In the genomic region with DNA sequence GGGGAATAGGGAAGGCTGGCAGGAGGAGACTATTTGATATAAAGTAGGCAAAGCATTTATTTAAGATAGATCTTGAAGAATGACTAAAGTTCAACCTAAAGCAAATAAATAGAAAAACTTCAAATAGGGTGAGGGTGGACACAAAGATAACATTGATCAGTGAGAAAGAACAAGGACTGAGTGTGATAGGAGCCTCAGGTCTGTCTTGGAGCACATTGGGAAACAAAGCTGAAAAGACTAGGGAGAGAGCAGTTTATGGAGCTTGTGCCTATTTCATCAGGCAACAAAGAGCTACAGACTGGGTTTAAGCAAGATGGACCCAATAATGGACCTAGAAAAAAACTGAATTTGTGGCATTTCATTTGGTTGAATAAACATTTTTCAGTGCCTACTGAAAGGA, we compare ENCODE assay signal across 32 cellular contexts.
A peak's percentile ranks its signal among the peaks of the same experiment; 100 is the strongest.
DNase-seq lines count a peak whose midpoint lies in the region; ATAC-seq, FAIRE-seq and TF ChIP-seq lines count a peak whose summit lies in the region.
"Had no signal": no experiment of that assay in that cellular context is flagged by ENCODE, and none has a peak within 500 bp of the region (broad histone marks: within the 10 kb centered on the region; RNA-seq: fewer than 3 reads in every experiment).

No MANE protein-coding gene starts in this region.

- H3K4me1 ChIP-seq in HepG2 (ENCODE audit: insufficient read depth, low read length) (peaks cover 66% of the 10 kb centered on the region), right lobe of liver (no peaks in the 10 kb centered on the region), neural progenitor cell (peaks cover 47% of the 10 kb centered on the region)
- H3K4me1 ChIP-seq: A549; BE2C; BLaER1; BLaER1 treated with 17β-estradiol and CSF1 and Interleukin-3, amounts not matched to agents 10 nM and 100 nM; Caco-2 had no signal

- H3K4me3 Mint-ChIP-seq in neural progenitor cell = no peak overlapping the region
- H3K4me3 Mint-ChIP-seq: B cell; CD14-positive monocyte; CD4-positive, alpha-beta memory T cell; CD4-positive, alpha-beta T cell; CD4-positive, CD25-positive, alpha-beta regulatory T cell; CD8-positive, alpha-beta memory T cell; CD8-positive, alpha-beta T cell had no signal

- no peak for TF ChIP-seq CTCF in HepG2 (CRISPR knock-in tag; IDR thresholded peaks at IDR 0.05)
- TF ChIP-seq CTCF in right lobe of liver (IDR thresholded peaks at IDR 0.05) = no peak
- no peak for TF ChIP-seq CTCF in neural progenitor cell (IDR thresholded peaks at IDR 0.05)

- H3K4me3 ChIP-seq in HepG2 (replicated peaks in 1 of 3; ENCODE audit: insufficient read depth in 1 of 3, low read depth in 2 of 3, low read length in 3 of 3) = no peak overlapping the region
- H3K4me3 ChIP-seq in right lobe of liver = no peak overlapping the region
- H3K4me3 ChIP-seq in neural progenitor cell = no peak overlapping the region
- H3K4me3 ChIP-seq: A549; BLaER1; BLaER1 treated with 17β-estradiol and CSF1 and Interleukin-3, amounts not matched to agents 10 nM and 100 nM had no signal

- H3K9me3 ChIP-seq in HepG2 (ENCODE audit: low read length) (no peaks in the 10 kb centered on the region), right lobe of liver (no peaks in the 10 kb centered on the region), neural progenitor cell (ENCODE audit: low read depth) (no peaks in the 10 kb centered on the region)
- H3K9me3 ChIP-seq: A549; BE2C; BLaER1; BLaER1 treated with 17β-estradiol and CSF1 and Interleukin-3, amounts not matched to agents 10 nM and 100 nM; Caco-2 had no signal

- peaks cover 14% of the 10 kb centered on the region for H3F3A ChIP-seq in neural progenitor cell (ENCODE audit: low read depth)

- intact Hi-C loops in HepG2 (cut with micrococcal nuclease; ENCODE audit: unreplicated experiment) (no loop called here), right lobe of liver (cut with DNase I) (no loop called here)

- H3K27me3 ChIP-seq in HepG2 (ENCODE audit: control insufficient read depth in 1 of 2, insufficient read depth in 2 of 2, low read length in 2 of 2) = no peaks in the 10 kb centered on the region
- H3K27me3 ChIP-seq in right lobe of liver = no peaks in the 10 kb centered on the region
- H3K27me3 ChIP-seq in neural progenitor cell = no peaks in the 10 kb centered on the region
- H3K27me3 ChIP-seq: BE2C had no signal

- H4K20me1 ChIP-seq in HepG2 (ENCODE audit: insufficient read depth, low read length) (no peaks in the 10 kb centered on the region), neural progenitor cell (ENCODE audit: low read depth) (no peaks in the 10 kb centered on the region)
- H4K20me1 ChIP-seq: BLaER1 treated with 17β-estradiol and CSF1 and Interleukin-3, amounts not matched to agents 10 nM and 100 nM had no signal

- CTCF ChIA-PET in HepG2 (lab: Yijun Ruan, JAX; ENCODE audit: low intra/inter-chr PET ratio, low total read pairs) = no interaction called here

- in situ Hi-C loops in HepG2 (cut with HindIII; ENCODE audit: extremely low pct_ligation_motif_present, low pct_unique_long_range_greater_than_20kb) = no loop called here

- H3K27ac ChIP-seq in HepG2 (ENCODE audit: extremely low read length, insufficient read depth, low read length) (peak overlapping the region; percentile 44), right lobe of liver (no peak overlapping the region), neural progenitor cell (no peak overlapping the region)
- H3K27ac ChIP-seq: 22Rv1; A549; BLaER1; BLaER1 treated with 17β-estradiol and CSF1 and Interleukin-3, amounts not matched to agents 10 nM and 100 nM; C4-2B had no signal

- H3K9ac ChIP-seq in HepG2 (ENCODE audit: insufficient read depth, low read depth, low read length) (no peak overlapping the region; the same call in 1 of the 2 replicates), neural progenitor cell (no peak overlapping the region)
- H3K9ac ChIP-seq: BLaER1; BLaER1 treated with 17β-estradiol and CSF1 and Interleukin-3, amounts not matched to agents 10 nM and 100 nM had no signal

- H3K36me3 Mint-ChIP-seq in neural progenitor cell = no peaks in the 10 kb centered on the region
- H3K36me3 Mint-ChIP-seq: CD14-positive monocyte; CD4-positive, alpha-beta memory T cell; CD4-positive, CD25-positive, alpha-beta regulatory T cell; CD8-positive, alpha-beta memory T cell; CD8-positive, alpha-beta T cell had no signal

- TF ChIP-seq EP300 in HepG2 (IDR thresholded peaks at IDR 0.05; ENCODE audit: low read depth in 2 of 2, low read length in 2 of 2) (peak in 1 of 2 experiments; percentile 58; a peak in 1 of 4 replicates), HepG2 (CRISPR knock-in tag; IDR thresholded peaks at IDR 0.05; ENCODE audit: borderline replicate concordance) (no peak)

- no peaks in the 10 kb centered on the region for H3K36me3 ChIP-seq in HepG2 (replicated peaks in 1 of 2; ENCODE audit: control insufficient read depth in 1 of 2, insufficient read depth in 2 of 2, low read length in 2 of 2)
- H3K36me3 ChIP-seq in right lobe of liver = no peaks in the 10 kb centered on the region
- H3K36me3 ChIP-seq in neural progenitor cell = no peaks in the 10 kb centered on the region
- H3K36me3 ChIP-seq: BE2C; BLaER1; BLaER1 treated with 17β-estradiol and CSF1 and Interleukin-3, amounts not matched to agents 10 nM and 100 nM had no signal

- no peak overlapping the region for H2AFZ ChIP-seq in HepG2 (ENCODE audit: low read length)
- H2AFZ ChIP-seq in neural progenitor cell (replicated peaks) = no peak overlapping the region

- peak overlapping the region; percentile 24 for H3K27ac Mint-ChIP-seq in neural progenitor cell
- H3K27ac Mint-ChIP-seq: B cell; CD14-positive monocyte; CD4-positive, alpha-beta memory T cell; CD4-positive, alpha-beta T cell; CD4-positive, CD25-positive, alpha-beta regulatory T cell; CD8-positive, alpha-beta memory T cell; CD8-positive, alpha-beta T cell had no signal

- H3K79me2 ChIP-seq in HepG2 (ENCODE audit: insufficient read depth, low read length) (no peaks in the 10 kb centered on the region), neural progenitor cell (ENCODE audit: low read depth) (no peaks in the 10 kb centered on the region)

- no peaks in the 10 kb centered on the region for H3K9me3 Mint-ChIP-seq in neural progenitor cell
- H3K9me3 Mint-ChIP-seq: CD14-positive monocyte; CD4-positive, alpha-beta memory T cell; CD4-positive, alpha-beta T cell; CD8-positive, alpha-beta memory T cell; CD8-positive, alpha-beta T cell had no signal

- H3K4me1 Mint-ChIP-seq in neural progenitor cell = peaks cover 41% of the 10 kb centered on the region
- H3K4me1 Mint-ChIP-seq: B cell; CD14-positive monocyte; CD4-positive, alpha-beta memory T cell; CD4-positive, CD25-positive, alpha-beta regulatory T cell; CD8-positive, alpha-beta memory T cell had no signal

- TF ChIP-seq POLR2A in HepG2 (IDR thresholded peaks at IDR 0.05; ENCODE audit: insufficient read depth in 1 of 2, low read depth in 2 of 2, low read length in 2 of 2) (no peak), right lobe of liver (IDR thresholded peaks at IDR 0.05) (no peak)

- H3K4me2 ChIP-seq in HepG2 (ENCODE audit: low read depth, low read length) (no peak overlapping the region), neural progenitor cell (no peak overlapping the region)
- H3K4me2 ChIP-seq: A549; BLaER1; BLaER1 treated with 17β-estradiol and CSF1 and Interleukin-3, amounts not matched to agents 10 nM and 100 nM had no signal

- no peak for TF ChIP-seq RAD21 in HepG2 (CRISPR knock-in tag; IDR thresholded peaks at IDR 0.05)

- DNase-seq in HepG2 (ENCODE audit: low spot score) = peak; percentile 77
- no peak for DNase-seq in right lobe of liver
- DNase-seq in neural progenitor cell (ENCODE audit: low spot score) = no peak
- no peak for DNase-seq in EL
- DNase-seq: 8988T; ACHN; AML-193; BE2C; C1 segment of cervical spinal cord; Caco-2; Calu3; CD4-positive, alpha-beta memory T cell; CD4-positive, alpha-beta T cell; CD4-positive, CD25-positive, alpha-beta regulatory T cell; CD8-positive, alpha-beta memory T cell; CD8-positive, alpha-beta T cell; COR-L47; DMS 273 treated with DMSO at 0.1 percent for 48 hours; DMS153; DMS53; DMS79; DMS79 treated with DMSO at 0.1 percent for 48 hours; DND-41 had no signal

- no TSS peak for BruUV-seq in HepG2 (replicated peaks; lab: Mats Ljungman, UMichigan)

- H3K27me3 Mint-ChIP-seq in neural progenitor cell (ENCODE audit: insufficient read depth, low read depth) = no peaks in the 10 kb centered on the region
- H3K27me3 Mint-ChIP-seq: B cell; CD4-positive, CD25-positive, alpha-beta regulatory T cell had no signal

- peak; percentile 75 for ATAC-seq in HepG2
- ATAC-seq in right lobe of liver = no peak
- ATAC-seq: A549; CD8-positive, alpha-beta T cell had no signal

- POLR2A ChIA-PET in HepG2 (lab: Yijun Ruan, JAX) = no interaction called here

- no peak for FAIRE-seq in HepG2 (lab: Jason Lieb, UNC)
- FAIRE-seq: A204.1, D721Med had no signal

TF ChIP-seq in HepG2, 621 proteins besides CTCF, POLR2A, EP300 and RAD21 (continues in another document):
- TF ChIP-seq, protein P1, sequence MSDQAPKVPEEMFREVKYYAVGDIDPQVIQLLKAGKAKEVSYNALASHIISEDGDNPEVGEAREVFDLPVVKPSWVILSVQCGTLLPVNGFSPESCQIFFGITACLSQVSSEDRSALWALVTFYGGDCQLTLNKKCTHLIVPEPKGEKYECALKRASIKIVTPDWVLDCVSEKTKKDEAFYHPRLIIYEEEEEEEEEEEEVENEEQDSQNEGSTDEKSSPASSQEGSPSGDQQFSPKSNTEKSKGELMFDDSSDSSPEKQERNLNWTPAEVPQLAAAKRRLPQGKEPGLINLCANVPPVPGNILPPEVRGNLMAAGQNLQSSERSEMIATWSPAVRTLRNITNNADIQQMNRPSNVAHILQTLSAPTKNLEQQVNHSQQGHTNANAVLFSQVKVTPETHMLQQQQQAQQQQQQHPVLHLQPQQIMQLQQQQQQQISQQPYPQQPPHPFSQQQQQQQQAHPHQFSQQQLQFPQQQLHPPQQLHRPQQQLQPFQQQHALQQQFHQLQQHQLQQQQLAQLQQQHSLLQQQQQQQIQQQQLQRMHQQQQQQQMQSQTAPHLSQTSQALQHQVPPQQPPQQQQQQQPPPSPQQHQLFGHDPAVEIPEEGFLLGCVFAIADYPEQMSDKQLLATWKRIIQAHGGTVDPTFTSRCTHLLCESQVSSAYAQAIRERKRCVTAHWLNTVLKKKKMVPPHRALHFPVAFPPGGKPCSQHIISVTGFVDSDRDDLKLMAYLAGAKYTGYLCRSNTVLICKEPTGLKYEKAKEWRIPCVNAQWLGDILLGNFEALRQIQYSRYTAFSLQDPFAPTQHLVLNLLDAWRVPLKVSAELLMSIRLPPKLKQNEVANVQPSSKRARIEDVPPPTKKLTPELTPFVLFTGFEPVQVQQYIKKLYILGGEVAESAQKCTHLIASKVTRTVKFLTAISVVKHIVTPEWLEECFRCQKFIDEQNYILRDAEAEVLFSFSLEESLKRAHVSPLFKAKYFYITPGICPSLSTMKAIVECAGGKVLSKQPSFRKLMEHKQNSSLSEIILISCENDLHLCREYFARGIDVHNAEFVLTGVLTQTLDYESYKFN (CRISPR knock-in tag; conservative IDR thresholded peaks at IDR 0.05) = 0 out of 2 replicates have a peak, but pooled peaks have one; percentile 30
- TF ChIP-seq ZNF205 (CRISPR knock-in tag; IDR thresholded peaks at IDR 0.05) (no peak), NCOA2 (CRISPR knock-in tag; IDR thresholded peaks at IDR 0.05) (peak; percentile 27; the same call in 1 of the 2 replicates)
